Comparison of ENCODE assay signal across 12 cellular contexts in the genomic region with DNA sequence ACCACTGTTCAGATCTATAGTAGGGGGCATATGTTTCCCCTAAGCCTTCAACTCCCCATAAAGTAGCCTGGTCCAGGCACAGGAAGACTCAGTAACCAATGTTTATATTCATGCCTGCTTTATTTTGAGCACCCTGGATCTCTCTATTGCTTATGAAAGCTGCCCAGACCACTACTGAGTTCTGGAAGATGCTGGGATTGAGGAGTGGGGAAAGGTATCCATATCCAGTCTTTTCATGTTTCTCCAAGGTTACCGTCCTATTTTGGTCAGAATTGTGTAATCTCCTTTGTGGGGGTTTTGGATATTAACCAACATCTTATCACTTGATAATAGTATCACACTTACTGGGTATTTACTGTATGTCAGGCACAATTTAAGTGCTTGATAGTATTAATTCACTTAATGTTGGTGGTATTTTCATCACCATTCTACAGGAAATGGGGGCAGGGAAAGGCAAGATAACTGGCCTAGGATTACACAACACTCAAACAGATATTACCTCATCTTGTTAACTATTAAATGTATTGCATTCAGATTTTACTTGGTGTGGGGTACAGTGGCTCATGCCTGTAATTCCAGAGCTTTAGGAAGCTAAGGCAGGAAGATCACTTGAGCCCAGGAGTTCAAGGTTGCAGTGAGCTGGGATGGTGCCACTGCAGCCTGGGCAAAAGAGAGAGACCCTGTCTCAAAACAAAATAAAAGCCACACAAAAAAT. TPM values are rescaled to one million over a fixed set of nuclear protein-coding genes. Genes with fewer than 3 reads are reported as not detected.
A peak's percentile ranks its signal among the peaks of the same experiment; 100 is the strongest.
DNase-seq lines count a peak whose midpoint lies in the region; ATAC-seq, FAIRE-seq and TF ChIP-seq lines count a peak whose summit lies in the region.
"Had no signal": no experiment of that assay in that cellular context is flagged by ENCODE, and none has a peak within 500 bp of the region (broad histone marks: within the 10 kb centered on the region; RNA-seq: fewer than 3 reads in every experiment).

No MANE protein-coding gene starts in this region.

- ATAC-seq in SK-N-SH treated with all-trans-retinoic acid at 6 μM for 48 hours = peak; percentile 47
- ATAC-seq in left lobe of liver = peak; percentile 75
- ATAC-seq in upper lobe of right lung = peak; percentile 43
- ATAC-seq in HG03097 (IDR thresholded peaks at IDR 0.05; ENCODE audit: low FRiP score, unreplicated experiment) = no peak
- ATAC-seq: activated CD8-positive, alpha-beta memory T cell treated with anti-CD3 and anti-CD28 coated beads, Interleukin-2, amount 10 ng/mL, durations not matched to agents 7 days and 5 days had no signal

- DNase-seq in SK-N-SH = no peak
- DNase-seq in bronchial epithelial cell (ENCODE audit: low read depth) = peak; percentile 57
- no peak for DNase-seq in left lobe of liver (ENCODE audit: low spot score)
- no peak for DNase-seq in upper lobe of right lung
- DNase-seq in NCI-H2171 (lab: John Stamatoyannopoulos, UW) = no peak
- no peak for DNase-seq in urothelium cell line (ENCODE audit: low spot score)
- DNase-seq: activated CD8-positive, alpha-beta memory T cell treated with anti-CD3 and anti-CD28 coated beads, Interleukin-2, amount 10 ng/mL, durations not matched to agents 7 days and 5 days; NCI-H1105 had no signal

- H3K36me3 ChIP-seq in SK-N-SH (replicated peaks in 1 of 2; ENCODE audit: control insufficient read depth in 1 of 2, insufficient read depth in 2 of 2, low read length in 1 of 2) (no peaks in the 10 kb centered on the region), bronchial epithelial cell (ENCODE audit: control insufficient read depth, insufficient read depth, low read length) (no peaks in the 10 kb centered on the region), upper lobe of right lung (no peaks in the 10 kb centered on the region)
- H3K36me3 ChIP-seq: breast epithelium had no signal

- H3K9me3 ChIP-seq in SK-N-SH (no peaks in the 10 kb centered on the region), upper lobe of right lung (no peaks in the 10 kb centered on the region)
- H3K9me3 ChIP-seq: breast epithelium had no signal

- no peaks in the 10 kb centered on the region for H3K27me3 ChIP-seq in SK-N-SH (ENCODE audit: insufficient read depth)
- H3K27me3 ChIP-seq in bronchial epithelial cell (ENCODE audit: control insufficient read depth, insufficient read depth, low read length) = no peaks in the 10 kb centered on the region
- H3K27me3 ChIP-seq in upper lobe of right lung = no peaks in the 10 kb centered on the region
- H3K27me3 ChIP-seq: breast epithelium had no signal

- FAIRE-seq in bronchial epithelial cell (lab: Jason Lieb, UNC) = no peak
- no peak for FAIRE-seq in urothelium cell line (lab: Jason Lieb, UNC)

- H3K27ac ChIP-seq in SK-N-SH (ENCODE audit: low read depth in 2 of 2, low read length in 1 of 2) = 0 out of 4 replicates have a peak overlapping the region, but pooled peaks of 1 of the 2 experiments have one; percentile 5
- peak overlapping the region; percentile 14 for H3K27ac ChIP-seq in upper lobe of right lung
- H3K27ac ChIP-seq: parathyroid adenoma had no signal

- peaks cover 98% of the 10 kb centered on the region for H3K79me2 ChIP-seq in SK-N-SH (ENCODE audit: insufficient read depth)
- H3K79me2 ChIP-seq: parathyroid adenoma had no signal

- intact Hi-C loops in upper lobe of right lung (cut with DNase I) = no loop called here

- TF ChIP-seq RAD21 in SK-N-SH (IDR thresholded peaks at IDR 0.05; ENCODE audit: low read length) = no peak

- H3K4me1 ChIP-seq in SK-N-SH (ENCODE audit: control insufficient read depth in 1 of 2, insufficient read depth in 2 of 2, low read depth in 1 of 2, low read length in 1 of 2) = peaks cover 2 to 28% of the 10 kb centered on the region in 2 experiments; a peak in 3 of 4 replicates
- peaks cover 29% of the 10 kb centered on the region for H3K4me1 ChIP-seq in upper lobe of right lung
- H3K4me1 ChIP-seq: parathyroid adenoma had no signal

- H4K20me1 ChIP-seq in SK-N-SH (ENCODE audit: insufficient read depth) = no peaks in the 10 kb centered on the region

- H3K4me3 ChIP-seq in SK-N-SH (ENCODE audit: low read depth in 2 of 2, low read length in 1 of 2) (no peak overlapping the region), bronchial epithelial cell (ENCODE audit: low read depth, low read length) (no peak overlapping the region), upper lobe of right lung (no peak overlapping the region)
- H3K4me3 ChIP-seq: breast epithelium had no signal

- H3K9me2 ChIP-seq in SK-N-SH = no peaks in the 10 kb centered on the region

- 89% methylated on average over 1 of the region's 1 CpG for WGBS in SK-N-SH (ENCODE audit: low lambda C conversion rate)

- CTCF ChIA-PET in SK-N-SH (lab: Yijun Ruan, JAX) = no interaction called here

- no peak overlapping the region for H3K9ac ChIP-seq in SK-N-SH
- H3K9ac ChIP-seq: parathyroid adenoma had no signal

- POLR2A ChIA-PET in SK-N-SH (lab: Yijun Ruan, JAX) = no interaction called here

- TF ChIP-seq CTCF in SK-N-SH (IDR thresholded peaks at IDR 0.05) (no peak), bronchial epithelial cell (IDR thresholded peaks at IDR 0.05; ENCODE audit: insufficient read depth, low read length, severe bottlenecking) (no peak), upper lobe of right lung (IDR thresholded peaks at IDR 0.05) (no peak)

- no peak overlapping the region for H3K4me2 ChIP-seq in SK-N-SH

- H3F3A ChIP-seq in SK-N-SH (replicated peaks; ENCODE audit: insufficient read depth) = no peaks in the 10 kb centered on the region

- no peak for TF ChIP-seq EP300 in SK-N-SH (IDR thresholded peaks at IDR 0.05; ENCODE audit: borderline replicate concordance in 1 of 2, low read depth in 1 of 2, low read length in 1 of 2)

- no peak overlapping the region for H2AFZ ChIP-seq in SK-N-SH (ENCODE audit: low read depth)
- H2AFZ ChIP-seq: parathyroid adenoma had no signal

TF ChIP-seq in SK-N-SH treated with all-trans-retinoic acid at 6 μM for 48 hours, 23 proteins besides CTCF, POLR2A, EP300 and RAD21:
- TF ChIP-seq OSR1 (CRISPR knock-in tag; IDR thresholded peaks at IDR 0.05) = no peak
- peak; percentile 47 for TF ChIP-seq ISL1 (CRISPR knock-in tag; IDR thresholded peaks at IDR 0.05)

TF ChIP-seq in SK-N-SH, 30 proteins besides CTCF, POLR2A, EP300 and RAD21:
- TF ChIP-seq, protein P1, sequence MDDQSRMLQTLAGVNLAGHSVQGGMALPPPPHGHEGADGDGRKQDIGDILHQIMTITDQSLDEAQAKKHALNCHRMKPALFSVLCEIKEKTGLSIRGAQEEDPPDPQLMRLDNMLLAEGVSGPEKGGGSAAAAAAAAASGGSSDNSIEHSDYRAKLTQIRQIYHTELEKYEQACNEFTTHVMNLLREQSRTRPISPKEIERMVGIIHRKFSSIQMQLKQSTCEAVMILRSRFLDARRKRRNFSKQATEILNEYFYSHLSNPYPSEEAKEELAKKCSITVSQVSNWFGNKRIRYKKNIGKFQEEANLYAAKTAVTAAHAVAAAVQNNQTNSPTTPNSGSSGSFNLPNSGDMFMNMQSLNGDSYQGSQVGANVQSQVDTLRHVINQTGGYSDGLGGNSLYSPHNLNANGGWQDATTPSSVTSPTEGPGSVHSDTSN (IDR thresholded peaks at IDR 0.05) = no peak
- TF ChIP-seq MXI1 (IDR thresholded peaks at IDR 0.05; ENCODE audit: low read depth, low read length) = no peak
- no peak for TF ChIP-seq FOXJ3 (CRISPR knock-in tag; IDR thresholded peaks at IDR 0.05)
- no peak for TF ChIP-seq GATA2 (CRISPR knock-in tag; IDR thresholded peaks at IDR 0.05)
- TF ChIP-seq, protein P2, sequence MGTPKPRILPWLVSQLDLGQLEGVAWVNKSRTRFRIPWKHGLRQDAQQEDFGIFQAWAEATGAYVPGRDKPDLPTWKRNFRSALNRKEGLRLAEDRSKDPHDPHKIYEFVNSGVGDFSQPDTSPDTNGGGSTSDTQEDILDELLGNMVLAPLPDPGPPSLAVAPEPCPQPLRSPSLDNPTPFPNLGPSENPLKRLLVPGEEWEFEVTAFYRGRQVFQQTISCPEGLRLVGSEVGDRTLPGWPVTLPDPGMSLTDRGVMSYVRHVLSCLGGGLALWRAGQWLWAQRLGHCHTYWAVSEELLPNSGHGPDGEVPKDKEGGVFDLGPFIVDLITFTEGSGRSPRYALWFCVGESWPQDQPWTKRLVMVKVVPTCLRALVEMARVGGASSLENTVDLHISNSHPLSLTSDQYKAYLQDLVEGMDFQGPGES (IDR thresholded peaks at IDR 0.05; ENCODE audit: low read depth, low read length) = no peak
- TF ChIP-seq ELF1 (IDR thresholded peaks at IDR 0.05) = no peak
- no peak for TF ChIP-seq RFX5 (IDR thresholded peaks at IDR 0.05; ENCODE audit: low read length)

RNA-seq across cellular contexts. Expression of a gene that starts 36.3 kb away (rescaled TPM):
- polyA plus RNA-seq in SK-N-SH (2012; rRNA removed) = 14.5 and 15.0 TPM in 2 replicates
- 5.9 and 10.2 TPM in 2 replicates for polyA plus RNA-seq in SK-N-SH (2012; cell fraction: cytosol; rRNA removed)
- polyA plus RNA-seq in SK-N-SH (2012; cell fraction: nucleus; rRNA removed) = 42.3 and 43.3 TPM in 2 replicates
- total RNA-seq in bronchial epithelial cell (4.5 and 4.9 TPM in 2 replicates), left lobe of liver (9.1 TPM), upper lobe of right lung (31.5 TPM)
